In genomic region chr14:91510171-91511013, GRCh38 we compare ENCODE assay signal across 1 cellular context.
TF ChIP-seq lines count a peak whose summit lies in the region.

Gene PPP4R3A, minus strand, starts transcription at chr14:91510310. Its CDS starts 663 bp downstream, at chr14:91509647.

TF ChIP-seq in HepG2, 621 proteins besides CTCF, POLR2A, EP300 and RAD21 (continued from another document and continues in another):
- TF ChIP-seq GPN1 (CRISPR knock-in tag; IDR thresholded peaks at IDR 0.05; ENCODE audit: borderline replicate concordance), result 0 out of 2 replicates have a peak, but pooled peaks have one; percentile 79
- TF ChIP-seq, protein P1, sequence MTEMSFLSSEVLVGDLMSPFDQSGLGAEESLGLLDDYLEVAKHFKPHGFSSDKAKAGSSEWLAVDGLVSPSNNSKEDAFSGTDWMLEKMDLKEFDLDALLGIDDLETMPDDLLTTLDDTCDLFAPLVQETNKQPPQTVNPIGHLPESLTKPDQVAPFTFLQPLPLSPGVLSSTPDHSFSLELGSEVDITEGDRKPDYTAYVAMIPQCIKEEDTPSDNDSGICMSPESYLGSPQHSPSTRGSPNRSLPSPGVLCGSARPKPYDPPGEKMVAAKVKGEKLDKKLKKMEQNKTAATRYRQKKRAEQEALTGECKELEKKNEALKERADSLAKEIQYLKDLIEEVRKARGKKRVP (CRISPR knock-in tag; IDR thresholded peaks at IDR 0.05), result peak in 1 of 2 experiments; percentile 22; a peak in 1 of 4 replicates
- no peak for TF ChIP-seq ZNF496 (CRISPR knock-in tag; IDR thresholded peaks at IDR 0.05; ENCODE audit: insufficient replicate concordance)
- peak; percentile 95; the same call in 1 of the 2 replicates for TF ChIP-seq ZNF788 (CRISPR knock-in tag; IDR thresholded peaks at IDR 0.05; ENCODE audit: borderline replicate concordance)
- peak; percentile 85; the same call in 1 of the 2 replicates for TF ChIP-seq ATF7-NPFF (CRISPR knock-in tag; IDR thresholded peaks at IDR 0.05; ENCODE audit: low read depth)
- peak; percentile 48 for TF ChIP-seq ZNF782 (CRISPR knock-in tag; IDR thresholded peaks at IDR 0.05; ENCODE audit: borderline replicate concordance)
- no peak for TF ChIP-seq ZFP1 (CRISPR knock-in tag; IDR thresholded peaks at IDR 0.05)
- TF ChIP-seq, protein P2, sequence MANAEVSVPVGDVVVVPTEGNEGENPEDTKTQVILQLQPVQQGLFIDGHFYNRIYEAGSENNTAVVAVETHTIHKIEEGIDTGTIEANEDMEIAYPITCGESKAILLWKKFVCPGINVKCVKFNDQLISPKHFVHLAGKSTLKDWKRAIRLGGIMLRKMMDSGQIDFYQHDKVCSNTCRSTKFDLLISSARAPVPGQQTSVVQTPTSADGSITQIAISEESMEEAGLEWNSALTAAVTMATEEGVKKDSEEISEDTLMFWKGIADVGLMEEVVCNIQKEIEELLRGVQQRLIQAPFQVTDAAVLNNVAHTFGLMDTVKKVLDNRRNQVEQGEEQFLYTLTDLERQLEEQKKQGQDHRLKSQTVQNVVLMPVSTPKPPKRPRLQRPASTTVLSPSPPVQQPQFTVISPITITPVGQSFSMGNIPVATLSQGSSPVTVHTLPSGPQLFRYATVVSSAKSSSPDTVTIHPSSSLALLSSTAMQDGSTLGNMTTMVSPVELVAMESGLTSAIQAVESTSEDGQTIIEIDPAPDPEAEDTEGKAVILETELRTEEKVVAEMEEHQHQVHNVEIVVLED (CRISPR knock-in tag; IDR thresholded peaks at IDR 0.05; ENCODE audit: borderline replicate concordance), result peak; percentile 99
- TF ChIP-seq ZSCAN25 (CRISPR knock-in tag; IDR thresholded peaks at IDR 0.05), result peak; percentile 77
- TF ChIP-seq, protein P3, sequence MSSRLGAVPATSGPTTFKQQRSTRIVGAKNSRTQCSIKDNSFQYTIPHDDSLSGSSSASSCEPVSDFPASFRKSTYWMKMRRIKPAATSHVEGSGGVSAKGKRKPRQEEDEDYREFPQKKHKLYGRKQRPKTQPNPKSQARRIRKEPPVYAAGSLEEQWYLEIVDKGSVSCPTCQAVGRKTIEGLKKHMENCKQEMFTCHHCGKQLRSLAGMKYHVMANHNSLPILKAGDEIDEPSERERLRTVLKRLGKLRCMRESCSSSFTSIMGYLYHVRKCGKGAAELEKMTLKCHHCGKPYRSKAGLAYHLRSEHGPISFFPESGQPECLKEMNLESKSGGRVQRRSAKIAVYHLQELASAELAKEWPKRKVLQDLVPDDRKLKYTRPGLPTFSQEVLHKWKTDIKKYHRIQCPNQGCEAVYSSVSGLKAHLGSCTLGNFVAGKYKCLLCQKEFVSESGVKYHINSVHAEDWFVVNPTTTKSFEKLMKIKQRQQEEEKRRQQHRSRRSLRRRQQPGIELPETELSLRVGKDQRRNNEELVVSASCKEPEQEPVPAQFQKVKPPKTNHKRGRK (CRISPR knock-in tag; IDR thresholded peaks at IDR 0.05), result no peak
- no peak for TF ChIP-seq ZNF737 (CRISPR knock-in tag; IDR thresholded peaks at IDR 0.05; ENCODE audit: borderline replicate concordance)
- peak; percentile 73 for TF ChIP-seq IKZF4 (CRISPR knock-in tag; IDR thresholded peaks at IDR 0.05; ENCODE audit: borderline replicate concordance, low read depth, not compliant biosample characterization)
- peak; percentile 81 for TF ChIP-seq HDAC2 (CRISPR knock-in tag; IDR thresholded peaks at IDR 0.05)
- TF ChIP-seq HIC2 (CRISPR knock-in tag; IDR thresholded peaks at IDR 0.05; ENCODE audit: low read depth), result no peak; the same call in none of the 2 replicates
- TF ChIP-seq ZBTB49 (CRISPR knock-in tag; IDR thresholded peaks at IDR 0.05; ENCODE audit: borderline replicate concordance), result no peak
- TF ChIP-seq SAP130 (CRISPR knock-in tag; IDR thresholded peaks at IDR 0.05; ENCODE audit: low read depth), result peak; percentile 98
- TF ChIP-seq ZNF605 (CRISPR knock-in tag; IDR thresholded peaks at IDR 0.05), result peak; percentile 98
- TF ChIP-seq PHB2 (IDR thresholded peaks at IDR 0.05; ENCODE audit: partially characterized antibody), result no peak
- TF ChIP-seq ZGPAT (CRISPR knock-in tag; IDR thresholded peaks at IDR 0.05), result peak; percentile 97
- TF ChIP-seq, protein P4, sequence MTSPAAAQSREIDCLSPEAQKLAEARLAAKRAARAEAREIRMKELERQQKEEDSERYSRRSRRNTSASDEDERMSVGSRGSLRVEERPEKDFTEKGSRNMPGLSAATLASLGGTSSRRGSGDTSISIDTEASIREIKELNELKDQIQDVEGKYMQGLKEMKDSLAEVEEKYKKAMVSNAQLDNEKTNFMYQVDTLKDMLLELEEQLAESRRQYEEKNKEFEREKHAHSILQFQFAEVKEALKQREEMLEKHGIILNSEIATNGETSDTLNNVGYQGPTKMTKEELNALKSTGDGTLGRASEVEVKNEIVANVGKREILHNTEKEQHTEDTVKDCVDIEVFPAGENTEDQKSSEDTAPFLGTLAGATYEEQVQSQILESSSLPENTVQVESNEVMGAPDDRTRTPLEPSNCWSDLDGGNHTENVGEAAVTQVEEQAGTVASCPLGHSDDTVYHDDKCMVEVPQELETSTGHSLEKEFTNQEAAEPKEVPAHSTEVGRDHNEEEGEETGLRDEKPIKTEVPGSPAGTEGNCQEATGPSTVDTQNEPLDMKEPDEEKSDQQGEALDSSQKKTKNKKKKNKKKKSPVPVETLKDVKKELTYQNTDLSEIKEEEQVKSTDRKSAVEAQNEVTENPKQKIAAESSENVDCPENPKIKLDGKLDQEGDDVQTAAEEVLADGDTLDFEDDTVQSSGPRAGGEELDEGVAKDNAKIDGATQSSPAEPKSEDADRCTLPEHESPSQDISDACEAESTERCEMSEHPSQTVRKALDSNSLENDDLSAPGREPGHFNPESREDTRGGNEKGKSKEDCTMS (CRISPR knock-in tag; conservative IDR thresholded peaks at IDR 0.05), result no peak
- TF ChIP-seq BORCS8-MEF2B (CRISPR knock-in tag; IDR thresholded peaks at IDR 0.05), result peak; percentile 77
- TF ChIP-seq DRAP1 (CRISPR knock-in tag; IDR thresholded peaks at IDR 0.05), result peak; percentile 89
- peak; percentile 96 for TF ChIP-seq YEATS2 (CRISPR knock-in tag; IDR thresholded peaks at IDR 0.05; ENCODE audit: borderline replicate concordance)
- TF ChIP-seq DR1 (CRISPR knock-in tag; IDR thresholded peaks at IDR 0.05), result peak; percentile 88; the same call in 1 of the 2 replicates
- TF ChIP-seq IRF2 (CRISPR knock-in tag; IDR thresholded peaks at IDR 0.05), result peak; percentile 89
- TF ChIP-seq, protein P5, sequence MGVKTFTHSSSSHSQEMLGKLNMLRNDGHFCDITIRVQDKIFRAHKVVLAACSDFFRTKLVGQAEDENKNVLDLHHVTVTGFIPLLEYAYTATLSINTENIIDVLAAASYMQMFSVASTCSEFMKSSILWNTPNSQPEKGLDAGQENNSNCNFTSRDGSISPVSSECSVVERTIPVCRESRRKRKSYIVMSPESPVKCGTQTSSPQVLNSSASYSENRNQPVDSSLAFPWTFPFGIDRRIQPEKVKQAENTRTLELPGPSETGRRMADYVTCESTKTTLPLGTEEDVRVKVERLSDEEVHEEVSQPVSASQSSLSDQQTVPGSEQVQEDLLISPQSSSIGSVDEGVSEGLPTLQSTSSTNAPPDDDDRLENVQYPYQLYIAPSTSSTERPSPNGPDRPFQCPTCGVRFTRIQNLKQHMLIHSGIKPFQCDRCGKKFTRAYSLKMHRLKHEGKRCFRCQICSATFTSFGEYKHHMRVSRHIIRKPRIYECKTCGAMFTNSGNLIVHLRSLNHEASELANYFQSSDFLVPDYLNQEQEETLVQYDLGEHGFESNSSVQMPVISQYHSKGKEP (CRISPR knock-in tag; IDR thresholded peaks at IDR 0.05), result peak; percentile 40; the same call in 1 of the 2 replicates
- TF ChIP-seq RNF219 (CRISPR knock-in tag; IDR thresholded peaks at IDR 0.05), result 0 out of 2 replicates have a peak, but pooled peaks have one; percentile 75
- TF ChIP-seq ZNF256 (CRISPR knock-in tag; conservative IDR thresholded peaks at IDR 0.05), result no peak; the same call in 1 of the 2 replicates
- peak; percentile 30; the same call in 1 of the 2 replicates for TF ChIP-seq KDM4B (CRISPR knock-in tag; IDR thresholded peaks at IDR 0.05)
- no peak for TF ChIP-seq ZNF850 (CRISPR knock-in tag; conservative IDR thresholded peaks at IDR 0.05)
- TF ChIP-seq ZNF224 (CRISPR knock-in tag; IDR thresholded peaks at IDR 0.05), result peak; percentile 59; the same call in 1 of the 2 replicates
- peak; percentile 85; the same call in 1 of the 2 replicates for TF ChIP-seq POGK (CRISPR knock-in tag; conservative IDR thresholded peaks at IDR 0.05)
- peak; percentile 98 for TF ChIP-seq HOXA3 (CRISPR knock-in tag; IDR thresholded peaks at IDR 0.05)
- TF ChIP-seq, protein P6, sequence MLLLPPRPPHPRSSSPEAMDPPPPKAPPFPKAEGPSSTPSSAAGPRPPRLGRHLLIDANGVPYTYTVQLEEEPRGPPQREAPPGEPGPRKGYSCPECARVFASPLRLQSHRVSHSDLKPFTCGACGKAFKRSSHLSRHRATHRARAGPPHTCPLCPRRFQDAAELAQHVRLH (CRISPR knock-in tag; IDR thresholded peaks at IDR 0.05; ENCODE audit: borderline replicate concordance, low read depth), result peak; percentile 71
- TF ChIP-seq NAIF1 (CRISPR knock-in tag; IDR thresholded peaks at IDR 0.05; ENCODE audit: borderline replicate concordance), result peak; percentile 98
- TF ChIP-seq MEF2D (CRISPR knock-in tag; IDR thresholded peaks at IDR 0.05), result peak; percentile 70; the same call in 1 of the 2 replicates
- no peak for TF ChIP-seq LCORL (IDR thresholded peaks at IDR 0.05)
- peak; percentile 86 for TF ChIP-seq LCORL (CRISPR knock-in tag; IDR thresholded peaks at IDR 0.05)
- TF ChIP-seq KLF13 (CRISPR knock-in tag; IDR thresholded peaks at IDR 0.05), result no peak; the same call in 1 of the 2 replicates
